ENCODE assay signal across 1 cellular context in the genomic region with DNA sequence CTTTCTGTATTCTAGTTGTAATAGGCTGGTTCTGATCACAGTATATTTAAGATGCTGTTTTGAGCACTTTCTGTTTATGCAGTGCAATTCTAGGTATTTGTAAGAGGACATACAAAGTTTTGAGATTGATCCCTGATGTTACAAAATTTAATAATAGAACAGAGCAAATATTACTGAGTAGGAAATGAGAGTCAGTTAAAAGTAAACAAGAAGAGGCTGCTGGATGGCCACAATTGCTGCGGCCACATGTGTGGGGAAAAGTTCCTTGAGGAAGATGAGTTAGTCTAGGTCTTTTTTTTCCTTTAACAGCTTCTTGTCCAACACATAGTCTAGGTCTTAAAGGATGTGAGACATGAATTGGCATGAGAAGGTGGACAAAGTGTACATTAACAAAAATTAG.
TF ChIP-seq lines count a peak whose summit lies in the region.

No MANE protein-coding gene starts in this region.

TF ChIP-seq in GM12878, 131 proteins besides CTCF, POLR2A, EP300 and RAD21:
- TF ChIP-seq POU2F2 (IDR thresholded peaks at IDR 0.05; ENCODE audit: borderline replicate concordance, low read depth, low read length) (no peak), TCF3 (IDR thresholded peaks at IDR 0.05; ENCODE audit: borderline replicate concordance, insufficient read depth, low read depth, low read length) (no peak), CREM (IDR thresholded peaks at IDR 0.05; ENCODE audit: low read depth) (no peak), CEBPB (IDR thresholded peaks at IDR 0.05; ENCODE audit: borderline replicate concordance in 1 of 2, low read depth in 2 of 2, low read length in 2 of 2) (no peak), KLF5 (IDR thresholded peaks at IDR 0.05; ENCODE audit: partially characterized antibody) (no peak), TBL1XR1 (IDR thresholded peaks at IDR 0.05; ENCODE audit: low read depth, low read length) (no peak), SPI1 (IDR thresholded peaks at IDR 0.05; ENCODE audit: borderline replicate concordance, insufficient read depth, low read depth, low read length) (no peak), EZH2 (IDR thresholded peaks at IDR 0.05; ENCODE audit: borderline replicate concordance, control insufficient read depth, low read depth, low read length) (no peak), IKZF1 (conservative IDR thresholded peaks at IDR 0.05) (no peak), SMAD5 (IDR thresholded peaks at IDR 0.05; ENCODE audit: low read depth) (no peak), YBX1 (IDR thresholded peaks at IDR 0.05) (no peak)
- TF ChIP-seq, protein P1, sequence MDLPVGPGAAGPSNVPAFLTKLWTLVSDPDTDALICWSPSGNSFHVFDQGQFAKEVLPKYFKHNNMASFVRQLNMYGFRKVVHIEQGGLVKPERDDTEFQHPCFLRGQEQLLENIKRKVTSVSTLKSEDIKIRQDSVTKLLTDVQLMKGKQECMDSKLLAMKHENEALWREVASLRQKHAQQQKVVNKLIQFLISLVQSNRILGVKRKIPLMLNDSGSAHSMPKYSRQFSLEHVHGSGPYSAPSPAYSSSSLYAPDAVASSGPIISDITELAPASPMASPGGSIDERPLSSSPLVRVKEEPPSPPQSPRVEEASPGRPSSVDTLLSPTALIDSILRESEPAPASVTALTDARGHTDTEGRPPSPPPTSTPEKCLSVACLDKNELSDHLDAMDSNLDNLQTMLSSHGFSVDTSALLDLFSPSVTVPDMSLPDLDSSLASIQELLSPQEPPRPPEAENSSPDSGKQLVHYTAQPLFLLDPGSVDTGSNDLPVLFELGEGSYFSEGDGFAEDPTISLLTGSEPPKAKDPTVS (IDR thresholded peaks at IDR 0.05; ENCODE audit: low read depth, low read length), result no peak
